1 cellular context compared by ENCODE assay signal in the genomic region with DNA sequence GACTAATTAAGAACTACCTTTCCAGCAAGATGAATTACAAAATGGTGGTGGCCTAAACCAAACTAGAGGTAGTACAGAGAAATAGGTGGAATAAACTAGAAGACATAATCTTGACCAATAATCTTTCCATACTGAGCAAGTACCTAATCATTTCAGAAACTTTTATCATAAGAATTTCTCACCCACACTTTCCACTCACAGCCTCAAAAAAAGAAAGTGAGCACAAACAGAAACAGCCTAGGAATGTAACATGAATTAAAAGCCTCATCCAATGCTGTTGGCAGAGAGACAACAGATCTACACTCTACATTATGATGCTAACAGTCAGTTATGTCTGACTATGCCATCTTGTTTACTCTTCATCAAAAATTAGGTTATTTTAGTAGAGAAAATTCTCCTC.
TF ChIP-seq lines count a peak whose summit lies in the region.

No MANE protein-coding gene starts in this region.

TF ChIP-seq in WTC11, 78 proteins besides CTCF, POLR2A, EP300 and RAD21 (continued from another document):
- TF ChIP-seq FOXK1 (CRISPR knock-in tag; IDR thresholded peaks at IDR 0.05), result no peak
- TF ChIP-seq, protein P1, sequence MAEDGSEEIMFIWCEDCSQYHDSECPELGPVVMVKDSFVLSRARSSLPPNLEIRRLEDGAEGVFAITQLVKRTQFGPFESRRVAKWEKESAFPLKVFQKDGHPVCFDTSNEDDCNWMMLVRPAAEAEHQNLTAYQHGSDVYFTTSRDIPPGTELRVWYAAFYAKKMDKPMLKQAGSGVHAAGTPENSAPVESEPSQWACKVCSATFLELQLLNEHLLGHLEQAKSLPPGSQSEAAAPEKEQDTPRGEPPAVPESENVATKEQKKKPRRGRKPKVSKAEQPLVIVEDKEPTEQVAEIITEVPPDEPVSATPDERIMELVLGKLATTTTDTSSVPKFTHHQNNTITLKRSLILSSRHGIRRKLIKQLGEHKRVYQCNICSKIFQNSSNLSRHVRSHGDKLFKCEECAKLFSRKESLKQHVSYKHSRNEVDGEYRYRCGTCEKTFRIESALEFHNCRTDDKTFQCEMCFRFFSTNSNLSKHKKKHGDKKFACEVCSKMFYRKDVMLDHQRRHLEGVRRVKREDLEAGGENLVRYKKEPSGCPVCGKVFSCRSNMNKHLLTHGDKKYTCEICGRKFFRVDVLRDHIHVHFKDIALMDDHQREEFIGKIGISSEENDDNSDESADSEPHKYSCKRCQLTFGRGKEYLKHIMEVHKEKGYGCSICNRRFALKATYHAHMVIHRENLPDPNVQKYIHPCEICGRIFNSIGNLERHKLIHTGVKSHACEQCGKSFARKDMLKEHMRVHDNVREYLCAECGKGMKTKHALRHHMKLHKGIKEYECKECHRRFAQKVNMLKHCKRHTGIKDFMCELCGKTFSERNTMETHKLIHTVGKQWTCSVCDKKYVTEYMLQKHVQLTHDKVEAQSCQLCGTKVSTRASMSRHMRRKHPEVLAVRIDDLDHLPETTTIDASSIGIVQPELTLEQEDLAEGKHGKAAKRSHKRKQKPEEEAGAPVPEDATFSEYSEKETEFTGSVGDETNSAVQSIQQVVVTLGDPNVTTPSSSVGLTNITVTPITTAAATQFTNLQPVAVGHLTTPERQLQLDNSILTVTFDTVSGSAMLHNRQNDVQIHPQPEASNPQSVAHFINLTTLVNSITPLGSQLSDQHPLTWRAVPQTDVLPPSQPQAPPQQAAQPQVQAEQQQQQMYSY (CRISPR knock-in tag; IDR thresholded peaks at IDR 0.05), result no peak
- TF ChIP-seq, protein P2, sequence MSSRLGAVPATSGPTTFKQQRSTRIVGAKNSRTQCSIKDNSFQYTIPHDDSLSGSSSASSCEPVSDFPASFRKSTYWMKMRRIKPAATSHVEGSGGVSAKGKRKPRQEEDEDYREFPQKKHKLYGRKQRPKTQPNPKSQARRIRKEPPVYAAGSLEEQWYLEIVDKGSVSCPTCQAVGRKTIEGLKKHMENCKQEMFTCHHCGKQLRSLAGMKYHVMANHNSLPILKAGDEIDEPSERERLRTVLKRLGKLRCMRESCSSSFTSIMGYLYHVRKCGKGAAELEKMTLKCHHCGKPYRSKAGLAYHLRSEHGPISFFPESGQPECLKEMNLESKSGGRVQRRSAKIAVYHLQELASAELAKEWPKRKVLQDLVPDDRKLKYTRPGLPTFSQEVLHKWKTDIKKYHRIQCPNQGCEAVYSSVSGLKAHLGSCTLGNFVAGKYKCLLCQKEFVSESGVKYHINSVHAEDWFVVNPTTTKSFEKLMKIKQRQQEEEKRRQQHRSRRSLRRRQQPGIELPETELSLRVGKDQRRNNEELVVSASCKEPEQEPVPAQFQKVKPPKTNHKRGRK (CRISPR knock-in tag; IDR thresholded peaks at IDR 0.05; ENCODE audit: borderline replicate concordance), result no peak
- no peak for TF ChIP-seq NR1H2 (CRISPR knock-in tag; IDR thresholded peaks at IDR 0.05)
- no peak for TF ChIP-seq GRHL2 (CRISPR knock-in tag; IDR thresholded peaks at IDR 0.05; ENCODE audit: insufficient replicate concordance, severe bottlenecking)
- no peak for TF ChIP-seq ZNF671 (CRISPR knock-in tag; IDR thresholded peaks at IDR 0.05)
- TF ChIP-seq, protein P3, sequence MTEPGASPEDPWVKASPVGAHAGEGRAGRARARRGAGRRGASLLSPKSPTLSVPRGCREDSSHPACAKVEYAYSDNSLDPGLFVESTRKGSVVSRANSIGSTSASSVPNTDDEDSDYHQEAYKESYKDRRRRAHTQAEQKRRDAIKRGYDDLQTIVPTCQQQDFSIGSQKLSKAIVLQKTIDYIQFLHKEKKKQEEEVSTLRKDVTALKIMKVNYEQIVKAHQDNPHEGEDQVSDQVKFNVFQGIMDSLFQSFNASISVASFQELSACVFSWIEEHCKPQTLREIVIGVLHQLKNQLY (CRISPR knock-in tag; IDR thresholded peaks at IDR 0.05), result no peak
- TF ChIP-seq TP53 (CRISPR knock-in tag; IDR thresholded peaks at IDR 0.05), result no peak
- TF ChIP-seq TEAD1 (CRISPR knock-in tag; IDR thresholded peaks at IDR 0.05), result no peak
- TF ChIP-seq TEAD4 (CRISPR knock-in tag; IDR thresholded peaks at IDR 0.05), result no peak
